Comparison of ENCODE assay signal across 1 cellular context in the genomic region with DNA sequence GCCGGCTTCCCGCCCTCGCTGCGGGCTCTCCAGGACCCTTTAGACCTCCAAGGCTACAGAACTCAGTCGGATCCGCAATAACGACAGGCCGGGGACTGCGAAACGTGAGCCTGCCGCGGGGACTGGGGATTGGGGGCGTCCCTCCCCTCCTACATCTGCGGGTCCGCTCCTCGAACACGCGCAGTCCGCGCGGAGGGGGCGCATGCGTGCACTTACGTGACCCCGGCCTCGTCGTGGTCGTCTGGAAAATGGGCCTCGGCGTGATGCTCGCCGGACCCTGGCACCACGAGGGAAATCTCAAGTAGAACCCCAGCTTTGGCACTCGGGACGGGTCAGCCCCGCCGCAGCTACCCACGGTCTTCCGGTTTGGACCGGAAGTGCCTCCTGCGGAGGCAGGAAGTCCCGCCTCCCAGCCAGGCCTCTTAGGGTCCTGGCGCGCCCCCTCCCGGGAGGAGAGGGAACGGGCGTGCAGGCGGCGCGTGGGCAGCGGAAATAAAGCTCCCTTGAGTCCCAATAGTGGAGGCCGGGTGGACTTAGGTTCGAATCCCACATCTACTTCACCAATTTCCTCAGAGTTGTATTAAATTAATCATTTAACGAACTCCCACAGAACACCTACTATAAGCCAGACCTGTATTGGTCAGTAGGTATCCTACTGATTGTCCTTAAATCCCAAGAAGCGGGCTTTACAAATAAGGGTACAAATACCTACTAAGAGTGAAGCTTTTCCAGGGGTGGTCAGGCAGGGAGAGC.
TF ChIP-seq lines count a peak whose summit lies in the region.

A gene with protein sequence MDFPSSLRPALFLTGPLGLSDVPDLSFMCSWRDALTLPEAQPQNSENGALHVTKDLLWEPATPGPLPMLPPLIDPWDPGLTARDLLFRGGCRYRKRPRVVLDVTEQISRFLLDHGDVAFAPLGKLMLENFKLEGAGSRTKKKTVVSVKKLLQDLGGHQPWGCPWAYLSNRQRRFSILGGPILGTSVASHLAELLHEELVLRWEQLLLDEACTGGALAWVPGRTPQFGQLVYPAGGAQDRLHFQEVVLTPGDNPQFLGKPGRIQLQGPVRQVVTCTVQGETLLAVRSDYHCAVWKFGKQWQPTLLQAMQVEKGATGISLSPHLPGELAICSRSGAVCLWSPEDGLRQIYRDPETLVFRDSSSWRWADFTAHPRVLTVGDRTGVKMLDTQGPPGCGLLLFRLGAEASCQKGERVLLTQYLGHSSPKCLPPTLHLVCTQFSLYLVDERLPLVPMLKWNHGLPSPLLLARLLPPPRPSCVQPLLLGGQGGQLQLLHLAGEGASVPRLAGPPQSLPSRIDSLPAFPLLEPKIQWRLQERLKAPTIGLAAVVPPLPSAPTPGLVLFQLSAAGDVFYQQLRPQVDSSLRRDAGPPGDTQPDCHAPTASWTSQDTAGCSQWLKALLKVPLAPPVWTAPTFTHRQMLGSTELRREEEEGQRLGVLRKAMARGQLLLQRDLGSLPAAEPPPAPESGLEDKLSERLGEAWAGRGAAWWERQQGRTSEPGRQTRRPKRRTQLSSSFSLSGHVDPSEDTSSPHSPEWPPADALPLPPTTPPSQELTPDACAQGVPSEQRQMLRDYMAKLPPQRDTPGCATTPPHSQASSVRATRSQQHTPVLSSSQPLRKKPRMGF (minus strand): TSS at position 373 of the 753 bp plus-strand sequence. CDS start 2,069 bp downstream, outside the sequence.

TF ChIP-seq in HepG2, 621 proteins besides CTCF, POLR2A, EP300 and RAD21 (continued from another document and continues in another):
- TF ChIP-seq, protein P1, sequence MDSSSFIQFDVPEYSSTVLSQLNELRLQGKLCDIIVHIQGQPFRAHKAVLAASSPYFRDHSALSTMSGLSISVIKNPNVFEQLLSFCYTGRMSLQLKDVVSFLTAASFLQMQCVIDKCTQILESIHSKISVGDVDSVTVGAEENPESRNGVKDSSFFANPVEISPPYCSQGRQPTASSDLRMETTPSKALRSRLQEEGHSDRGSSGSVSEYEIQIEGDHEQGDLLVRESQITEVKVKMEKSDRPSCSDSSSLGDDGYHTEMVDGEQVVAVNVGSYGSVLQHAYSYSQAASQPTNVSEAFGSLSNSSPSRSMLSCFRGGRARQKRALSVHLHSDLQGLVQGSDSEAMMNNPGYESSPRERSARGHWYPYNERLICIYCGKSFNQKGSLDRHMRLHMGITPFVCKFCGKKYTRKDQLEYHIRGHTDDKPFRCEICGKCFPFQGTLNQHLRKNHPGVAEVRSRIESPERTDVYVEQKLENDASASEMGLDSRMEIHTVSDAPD (CRISPR knock-in tag; IDR thresholded peaks at IDR 0.05), result no peak
- TF ChIP-seq GFI1 (CRISPR knock-in tag; IDR thresholded peaks at IDR 0.05; ENCODE audit: borderline replicate concordance), result peak; percentile 77; the same call in 1 of the 2 replicates
- TF ChIP-seq CBX2 (IDR thresholded peaks at IDR 0.05; ENCODE audit: low read depth, low read length), result no peak
- TF ChIP-seq CBX2 (CRISPR knock-in tag; IDR thresholded peaks at IDR 0.05; ENCODE audit: low read depth), result peak; percentile 73; the same call in 1 of the 2 replicates
- TF ChIP-seq, protein P2, sequence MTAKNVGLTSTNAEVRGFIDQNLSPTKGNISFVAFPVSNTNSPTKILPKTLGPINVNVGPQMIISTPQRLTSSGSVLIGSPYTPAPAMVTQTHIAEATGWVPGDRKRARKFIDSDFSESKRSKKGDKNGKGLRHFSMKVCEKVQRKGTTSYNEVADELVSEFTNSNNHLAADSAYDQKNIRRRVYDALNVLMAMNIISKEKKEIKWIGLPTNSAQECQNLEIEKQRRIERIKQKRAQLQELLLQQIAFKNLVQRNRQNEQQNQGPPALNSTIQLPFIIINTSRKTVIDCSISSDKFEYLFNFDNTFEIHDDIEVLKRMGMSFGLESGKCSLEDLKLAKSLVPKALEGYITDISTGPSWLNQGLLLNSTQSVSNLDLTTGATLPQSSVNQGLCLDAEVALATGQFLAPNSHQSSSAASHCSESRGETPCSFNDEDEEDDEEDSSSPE (CRISPR knock-in tag; IDR thresholded peaks at IDR 0.05), result peak; percentile 64; the same call in 1 of the 2 replicates
- TF ChIP-seq ZNF564 (CRISPR knock-in tag; IDR thresholded peaks at IDR 0.05), result no peak
- TF ChIP-seq SATB2 (CRISPR knock-in tag; IDR thresholded peaks at IDR 0.05), result no peak
- TF ChIP-seq CENPX (CRISPR knock-in tag; IDR thresholded peaks at IDR 0.05), result no peak
- TF ChIP-seq TAF15 (IDR thresholded peaks at IDR 0.05; ENCODE audit: low read depth, low read length, poor library complexity, severe bottlenecking), result no peak
- TF ChIP-seq, protein P3, sequence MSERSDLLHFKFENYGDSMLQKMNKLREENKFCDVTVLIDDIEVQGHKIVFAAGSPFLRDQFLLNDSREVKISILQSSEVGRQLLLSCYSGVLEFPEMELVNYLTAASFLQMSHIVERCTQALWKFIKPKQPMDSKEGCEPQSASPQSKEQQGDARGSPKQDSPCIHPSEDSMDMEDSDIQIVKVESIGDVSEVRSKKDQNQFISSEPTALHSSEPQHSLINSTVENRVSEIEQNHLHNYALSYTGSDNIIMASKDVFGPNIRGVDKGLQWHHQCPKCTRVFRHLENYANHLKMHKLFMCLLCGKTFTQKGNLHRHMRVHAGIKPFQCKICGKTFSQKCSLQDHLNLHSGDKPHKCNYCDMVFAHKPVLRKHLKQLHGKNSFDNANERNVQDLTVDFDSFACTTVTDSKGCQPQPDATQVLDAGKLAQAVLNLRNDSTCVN (CRISPR knock-in tag; IDR thresholded peaks at IDR 0.05; ENCODE audit: borderline replicate concordance), result no peak; the same call in 1 of the 2 replicates
- TF ChIP-seq REXO4 (CRISPR knock-in tag; IDR thresholded peaks at IDR 0.05; ENCODE audit: borderline replicate concordance), result no peak
- no peak for TF ChIP-seq MTA3 (CRISPR knock-in tag; IDR thresholded peaks at IDR 0.05)
- TF ChIP-seq, protein P4, sequence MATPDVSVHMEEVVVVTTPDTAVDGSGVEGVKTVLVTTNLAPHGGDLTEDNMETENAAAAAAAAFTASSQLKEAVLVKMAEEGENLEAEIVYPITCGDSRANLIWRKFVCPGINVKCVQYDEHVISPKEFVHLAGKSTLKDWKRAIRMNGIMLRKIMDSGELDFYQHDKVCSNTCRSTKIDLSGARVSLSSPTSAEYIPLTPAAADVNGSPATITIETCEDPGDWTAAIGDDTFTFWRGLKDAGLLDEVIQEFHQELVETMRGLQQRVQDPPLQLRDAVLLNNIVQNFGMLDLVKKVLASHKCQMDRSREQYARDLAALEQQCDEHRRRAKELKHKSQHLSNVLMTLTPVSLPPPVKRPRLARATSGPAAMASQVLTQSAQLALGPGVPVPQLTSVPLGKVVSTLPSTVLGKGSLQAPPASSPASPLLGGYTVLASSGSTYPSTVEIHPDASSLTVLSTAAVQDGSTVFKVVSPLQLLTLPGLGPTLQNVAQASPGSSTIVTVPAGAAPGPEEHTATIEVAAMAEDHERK (CRISPR knock-in tag; IDR thresholded peaks at IDR 0.05; ENCODE audit: low read depth), result no peak
- TF ChIP-seq FIP1L1 (IDR thresholded peaks at IDR 0.05; ENCODE audit: borderline replicate concordance, insufficient read depth, low read depth, low read length), result 0 out of 2 replicates have a peak, but pooled peaks have one; percentile 53
- TF ChIP-seq FOXK2 (IDR thresholded peaks at IDR 0.05), result no peak
- peak; percentile 89 for TF ChIP-seq NCOA1 (CRISPR knock-in tag; IDR thresholded peaks at IDR 0.05)
- TF ChIP-seq ZNF562 (CRISPR knock-in tag; IDR thresholded peaks at IDR 0.05; ENCODE audit: borderline replicate concordance), result no peak
- TF ChIP-seq, protein P5, sequence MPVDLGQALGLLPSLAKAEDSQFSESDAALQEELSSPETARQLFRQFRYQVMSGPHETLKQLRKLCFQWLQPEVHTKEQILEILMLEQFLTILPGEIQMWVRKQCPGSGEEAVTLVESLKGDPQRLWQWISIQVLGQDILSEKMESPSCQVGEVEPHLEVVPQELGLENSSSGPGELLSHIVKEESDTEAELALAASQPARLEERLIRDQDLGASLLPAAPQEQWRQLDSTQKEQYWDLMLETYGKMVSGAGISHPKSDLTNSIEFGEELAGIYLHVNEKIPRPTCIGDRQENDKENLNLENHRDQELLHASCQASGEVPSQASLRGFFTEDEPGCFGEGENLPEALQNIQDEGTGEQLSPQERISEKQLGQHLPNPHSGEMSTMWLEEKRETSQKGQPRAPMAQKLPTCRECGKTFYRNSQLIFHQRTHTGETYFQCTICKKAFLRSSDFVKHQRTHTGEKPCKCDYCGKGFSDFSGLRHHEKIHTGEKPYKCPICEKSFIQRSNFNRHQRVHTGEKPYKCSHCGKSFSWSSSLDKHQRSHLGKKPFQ (CRISPR knock-in tag; IDR thresholded peaks at IDR 0.05; ENCODE audit: insufficient replicate concordance), result no peak
- TF ChIP-seq, protein P6, sequence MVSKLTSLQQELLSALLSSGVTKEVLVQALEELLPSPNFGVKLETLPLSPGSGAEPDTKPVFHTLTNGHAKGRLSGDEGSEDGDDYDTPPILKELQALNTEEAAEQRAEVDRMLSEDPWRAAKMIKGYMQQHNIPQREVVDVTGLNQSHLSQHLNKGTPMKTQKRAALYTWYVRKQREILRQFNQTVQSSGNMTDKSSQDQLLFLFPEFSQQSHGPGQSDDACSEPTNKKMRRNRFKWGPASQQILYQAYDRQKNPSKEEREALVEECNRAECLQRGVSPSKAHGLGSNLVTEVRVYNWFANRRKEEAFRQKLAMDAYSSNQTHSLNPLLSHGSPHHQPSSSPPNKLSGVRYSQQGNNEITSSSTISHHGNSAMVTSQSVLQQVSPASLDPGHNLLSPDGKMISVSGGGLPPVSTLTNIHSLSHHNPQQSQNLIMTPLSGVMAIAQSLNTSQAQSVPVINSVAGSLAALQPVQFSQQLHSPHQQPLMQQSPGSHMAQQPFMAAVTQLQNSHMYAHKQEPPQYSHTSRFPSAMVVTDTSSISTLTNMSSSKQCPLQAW (CRISPR knock-in tag; IDR thresholded peaks at IDR 0.05), result peak; percentile 94
- TF ChIP-seq ZNF556 (CRISPR knock-in tag; IDR thresholded peaks at IDR 0.05; ENCODE audit: borderline replicate concordance), result peak; percentile 64; the same call in 1 of the 2 replicates
- peak; percentile 59; the same call in 1 of the 2 replicates for TF ChIP-seq ZKSCAN8 (CRISPR knock-in tag; IDR thresholded peaks at IDR 0.05; ENCODE audit: borderline replicate concordance)
- TF ChIP-seq PLRG1 (conservative IDR thresholded peaks at IDR 0.05), result no peak
- TF ChIP-seq, protein P7, sequence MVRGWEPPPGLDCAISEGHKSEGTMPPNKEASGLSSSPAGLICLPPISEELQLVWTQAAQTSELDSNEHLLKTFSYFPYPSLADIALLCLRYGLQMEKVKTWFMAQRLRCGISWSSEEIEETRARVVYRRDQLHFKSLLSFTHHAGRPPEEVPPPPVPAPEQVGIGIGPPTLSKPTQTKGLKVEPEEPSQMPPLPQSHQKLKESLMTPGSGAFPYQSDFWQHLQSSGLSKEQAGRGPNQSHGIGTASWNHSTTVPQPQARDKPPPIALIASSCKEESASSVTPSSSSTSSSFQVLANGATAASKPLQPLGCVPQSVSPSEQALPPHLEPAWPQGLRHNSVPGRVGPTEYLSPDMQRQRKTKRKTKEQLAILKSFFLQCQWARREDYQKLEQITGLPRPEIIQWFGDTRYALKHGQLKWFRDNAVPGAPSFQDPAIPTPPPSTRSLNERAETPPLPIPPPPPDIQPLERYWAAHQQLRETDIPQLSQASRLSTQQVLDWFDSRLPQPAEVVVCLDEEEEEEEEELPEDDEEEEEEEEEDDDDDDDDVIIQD (CRISPR knock-in tag; IDR thresholded peaks at IDR 0.05; ENCODE audit: low read depth), result peak; percentile 55
- no peak for TF ChIP-seq FOXA1 (IDR thresholded peaks at IDR 0.05)
- peak; percentile 21; the same call in 1 of the 2 replicates for TF ChIP-seq FOXA1 (CRISPR knock-in tag; IDR thresholded peaks at IDR 0.05)
- TF ChIP-seq, protein P8, sequence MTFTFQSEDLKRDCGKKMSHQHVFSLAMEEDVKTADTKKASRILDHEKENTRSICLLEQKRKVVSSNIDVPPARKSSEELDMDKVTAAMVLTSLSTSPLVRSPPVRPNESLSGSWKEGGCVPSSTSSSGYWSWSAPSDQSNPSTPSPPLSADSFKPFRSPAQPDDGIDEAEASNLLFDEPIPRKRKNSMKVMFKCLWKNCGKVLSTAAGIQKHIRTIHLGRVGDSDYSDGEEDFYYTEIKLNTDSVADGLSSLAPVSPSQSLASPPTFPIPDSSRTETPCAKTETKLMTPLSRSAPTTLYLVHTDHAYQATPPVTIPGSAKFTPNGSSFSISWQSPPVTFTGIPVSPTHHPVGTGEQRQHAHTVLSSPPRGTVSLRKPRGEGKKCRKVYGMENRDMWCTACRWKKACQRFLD (CRISPR knock-in tag; IDR thresholded peaks at IDR 0.05; ENCODE audit: borderline replicate concordance), result peak; percentile 90
- 0 out of 2 replicates have a peak, but pooled peaks have one; percentile 45 for TF ChIP-seq SNAI1 (CRISPR knock-in tag; IDR thresholded peaks at IDR 0.05; ENCODE audit: borderline replicate concordance)
- peak; percentile 60; the same call in 1 of the 2 replicates for TF ChIP-seq ZC3H13 (CRISPR knock-in tag; IDR thresholded peaks at IDR 0.05)
- TF ChIP-seq SNAPC2 (CRISPR knock-in tag; IDR thresholded peaks at IDR 0.05), result no peak
- TF ChIP-seq PCBP1 (IDR thresholded peaks at IDR 0.05; ENCODE audit: borderline replicate concordance, low read depth, low read length), result no peak; the same call in 1 of the 2 replicates
- TF ChIP-seq ZNF747 (CRISPR knock-in tag; IDR thresholded peaks at IDR 0.05; ENCODE audit: borderline replicate concordance), result peak; percentile 26; the same call in 1 of the 2 replicates
- TF ChIP-seq, protein P9, sequence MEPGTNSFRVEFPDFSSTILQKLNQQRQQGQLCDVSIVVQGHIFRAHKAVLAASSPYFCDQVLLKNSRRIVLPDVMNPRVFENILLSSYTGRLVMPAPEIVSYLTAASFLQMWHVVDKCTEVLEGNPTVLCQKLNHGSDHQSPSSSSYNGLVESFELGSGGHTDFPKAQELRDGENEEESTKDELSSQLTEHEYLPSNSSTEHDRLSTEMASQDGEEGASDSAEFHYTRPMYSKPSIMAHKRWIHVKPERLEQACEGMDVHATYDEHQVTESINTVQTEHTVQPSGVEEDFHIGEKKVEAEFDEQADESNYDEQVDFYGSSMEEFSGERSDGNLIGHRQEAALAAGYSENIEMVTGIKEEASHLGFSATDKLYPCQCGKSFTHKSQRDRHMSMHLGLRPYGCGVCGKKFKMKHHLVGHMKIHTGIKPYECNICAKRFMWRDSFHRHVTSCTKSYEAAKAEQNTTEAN (CRISPR knock-in tag; conservative IDR thresholded peaks at IDR 0.05), result peak; percentile 63; the same call in 1 of the 2 replicates
- peak; percentile 76 for TF ChIP-seq SP4 (CRISPR knock-in tag; IDR thresholded peaks at IDR 0.05)
